ENCODE assay signal across 11 cellular contexts in the genomic region with DNA sequence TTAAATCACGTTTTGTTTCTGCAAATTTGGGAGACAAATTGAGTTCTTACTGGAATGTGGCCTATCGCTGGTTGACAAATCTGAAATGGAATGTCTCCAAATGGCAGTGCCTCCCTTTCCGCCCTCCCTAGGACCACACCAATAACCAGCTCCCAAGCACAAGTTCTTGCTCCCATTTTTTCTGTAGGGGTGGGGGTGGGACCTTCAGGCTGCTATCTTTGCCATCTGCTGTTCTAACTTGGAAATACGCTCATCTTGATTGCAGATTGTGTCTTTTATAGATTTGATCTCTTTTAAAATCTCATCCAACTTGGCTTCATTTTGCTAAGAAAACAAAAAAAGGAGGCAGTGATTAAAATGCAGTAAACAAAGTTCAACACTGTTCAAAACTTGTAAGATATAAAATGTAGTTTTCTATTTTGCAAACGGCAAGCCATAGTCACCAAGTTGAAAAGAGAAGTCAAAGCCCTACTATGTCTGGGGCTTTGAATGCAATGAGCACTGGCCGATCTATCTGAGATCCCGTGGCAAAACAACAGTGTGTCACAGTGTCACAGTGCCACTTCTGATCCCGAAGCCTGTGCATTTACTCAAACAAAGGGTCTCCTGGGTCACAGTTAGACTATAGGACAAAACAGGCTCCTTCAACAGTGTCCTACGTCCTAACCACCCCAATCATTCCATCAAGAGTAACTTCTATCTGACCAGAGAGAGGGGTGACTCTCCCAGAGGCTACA. TPM values are rescaled to one million over a fixed set of nuclear protein-coding genes. Genes with fewer than 3 reads are reported as not detected.
DNase-seq lines count a peak whose midpoint lies in the region; ATAC-seq and TF ChIP-seq lines count a peak whose summit lies in the region.
"Had no signal": no experiment of that assay in that cellular context is flagged by ENCODE, and none has a peak within 500 bp of the region (broad histone marks: within the 10 kb centered on the region; RNA-seq: fewer than 3 reads in every experiment).

No MANE protein-coding gene starts in this region.

- WGBS in heart right ventricle, 2 donors, result 62 to 70% methylated on average over 9 of the region's 9 CpGs
- WGBS in lung, 2 donors, result 62 to 77% methylated on average over 9 of the region's 9 CpGs

- no peak for ATAC-seq in heart right ventricle
- ATAC-seq in left cardiac atrium, result no peak
- ATAC-seq in lung (ENCODE audit: insufficient read depth, low FRiP score), result no peak
- ATAC-seq in upper lobe of right lung, result no peak
- ATAC-seq in HG03039 (IDR thresholded peaks at IDR 0.05; ENCODE audit: unreplicated experiment), result no peak

- DNase-seq in heart right ventricle (no peak), left cardiac atrium (no peak), ascending aorta (ENCODE audit: low spot score in 2 of 2) (peak in 1 of 2 donors; percentile 38), lung (ENCODE audit: low spot score) (no peak), upper lobe of right lung (no peak), NCI-H1105 treated with DMSO at 0.1 percent for 48 hours (lab: John Stamatoyannopoulos, UW) (no peak), SIG-M5 (lab: John Stamatoyannopoulos, UW) (no peak)
- DNase-seq: activated CD4-positive, alpha-beta T cell treated with anti-CD3 and anti-CD28 coated beads, Interleukin-2, amount 50 U/mL, for 4 hours; NCI-H146; PC-9 had no signal

- H3K27me3 ChIP-seq in heart right ventricle (no peaks in the 10 kb centered on the region), ascending aorta (no peaks in the 10 kb centered on the region), lung (ENCODE audit: control insufficient read depth, insufficient read depth) (no peaks in the 10 kb centered on the region), upper lobe of right lung (no peaks in the 10 kb centered on the region)

- TF ChIP-seq CTCF in heart right ventricle (IDR thresholded peaks at IDR 0.05) (no peak), ascending aorta (IDR thresholded peaks at IDR 0.05) (no peak), lung (IDR thresholded peaks at IDR 0.05; ENCODE audit: control extremely low read depth, extremely low read depth) (no peak), upper lobe of right lung (IDR thresholded peaks at IDR 0.05) (no peak)

- H3K4me3 ChIP-seq in heart right ventricle (no peak overlapping the region), ascending aorta (no peak overlapping the region), lung (no peak overlapping the region), upper lobe of right lung (no peak overlapping the region)
- H3K4me3 ChIP-seq: PC-9 had no signal

- H3K36me3 ChIP-seq in heart right ventricle (peaks cover 0 to 84% (median 20%) of the 10 kb centered on the region in 9 donors), ascending aorta (peaks cover 45 to 61% of the 10 kb centered on the region in 2 donors), lung (ENCODE audit: control insufficient read depth in 2 of 2, insufficient read depth in 2 of 2, low read length in 2 of 2) (peaks cover 25 to 34% of the 10 kb centered on the region in 2 donors), upper lobe of right lung (peaks cover 67% of the 10 kb centered on the region)

- H3K4me1 ChIP-seq in heart right ventricle (peaks cover 5 to 89% (median 48%) of the 10 kb centered on the region in 9 donors), ascending aorta (peaks cover 11 to 31% of the 10 kb centered on the region in 2 donors), lung (ENCODE audit: control insufficient read depth in 2 of 2, insufficient read depth in 2 of 2, low read length in 2 of 2) (peaks cover 10 to 26% of the 10 kb centered on the region in 2 donors), upper lobe of right lung (peaks cover 45% of the 10 kb centered on the region)

- intact Hi-C loops in heart right ventricle (cut with DNase I) (no loop called here), left cardiac atrium (cut with DNase I) (no loop called here), ascending aorta (cut with DNase I) (loop anchor here (10.0 kb wide), 2 partner anchors 407 to 447 kb away; a partner anchor contains a TSS), upper lobe of right lung (cut with DNase I) (no loop called here)

- H3K9me3 ChIP-seq in heart right ventricle (no peaks in the 10 kb centered on the region), ascending aorta (no peaks in the 10 kb centered on the region), lung (ENCODE audit: control insufficient read depth in 2 of 2, insufficient read depth in 1 of 2, low read length in 1 of 2) (no peaks in the 10 kb centered on the region), upper lobe of right lung (no peaks in the 10 kb centered on the region)

- H3K27ac ChIP-seq in heart right ventricle, result peak overlapping the region in 7 of 10 donors; percentile 9 to 79 (median 17)
- peak overlapping the region; percentile 27 to 31 for H3K27ac ChIP-seq in ascending aorta
- peak overlapping the region; percentile 15 to 78 for H3K27ac ChIP-seq in lung (ENCODE audit: low read depth in 1 of 2, low read length in 1 of 2)
- H3K27ac ChIP-seq in upper lobe of right lung, result peak overlapping the region; percentile 59
- H3K27ac ChIP-seq: PC-9 had no signal

RNA-seq across cellular contexts. Expression of a gene that starts 13.7 kb away (rescaled TPM):
- total RNA-seq in heart right ventricle, result 10 to 100 TPM in 1 of 10 donors, 1 to 10 TPM in 9; 1.5 to 17.6 (median 2.4) TPM
- polyA plus RNA-seq in heart right ventricle, result 1 to 10 TPM in 1 of 2 donors, under 1 TPM in 1; 0.88 to 3.9 TPM
- total RNA-seq in left cardiac atrium, result 10 to 100 TPM in 1 of 2 donors, 1 to 10 TPM in 1; 4.5 to 12.5 TPM
- total RNA-seq in ascending aorta, result 2.6 TPM
- total RNA-seq in lung, result 10 to 100 TPM; 11.3 to 47.2 TPM
- polyA plus RNA-seq in lung, result 10 to 100 TPM; 13.8 to 97.0 TPM
- 31.9 TPM for total RNA-seq in upper lobe of right lung

RNA-seq across cellular contexts. Expression of a gene that starts 49.5 kb away (rescaled TPM):
- total RNA-seq in heart right ventricle (1 to 10 TPM in 8 of 10 donors, under 1 TPM in 2; 0.57 to 6.9 (median 2.0) TPM), left cardiac atrium (1 to 10 TPM; 3.0 to 4.3 TPM), ascending aorta (251 TPM), lung (10 to 100 TPM; 22.5 to 31.9 TPM), upper lobe of right lung (43.8 TPM)
- polyA plus RNA-seq in heart right ventricle (1 to 10 TPM; 1.0 to 2.2 TPM), lung (10 to 100 TPM; 14.4 to 23.2 TPM)
- total RNA-seq: PC-9 had no signal
